Comparison of ENCODE assay signal across 8 cellular contexts in the genomic region with DNA sequence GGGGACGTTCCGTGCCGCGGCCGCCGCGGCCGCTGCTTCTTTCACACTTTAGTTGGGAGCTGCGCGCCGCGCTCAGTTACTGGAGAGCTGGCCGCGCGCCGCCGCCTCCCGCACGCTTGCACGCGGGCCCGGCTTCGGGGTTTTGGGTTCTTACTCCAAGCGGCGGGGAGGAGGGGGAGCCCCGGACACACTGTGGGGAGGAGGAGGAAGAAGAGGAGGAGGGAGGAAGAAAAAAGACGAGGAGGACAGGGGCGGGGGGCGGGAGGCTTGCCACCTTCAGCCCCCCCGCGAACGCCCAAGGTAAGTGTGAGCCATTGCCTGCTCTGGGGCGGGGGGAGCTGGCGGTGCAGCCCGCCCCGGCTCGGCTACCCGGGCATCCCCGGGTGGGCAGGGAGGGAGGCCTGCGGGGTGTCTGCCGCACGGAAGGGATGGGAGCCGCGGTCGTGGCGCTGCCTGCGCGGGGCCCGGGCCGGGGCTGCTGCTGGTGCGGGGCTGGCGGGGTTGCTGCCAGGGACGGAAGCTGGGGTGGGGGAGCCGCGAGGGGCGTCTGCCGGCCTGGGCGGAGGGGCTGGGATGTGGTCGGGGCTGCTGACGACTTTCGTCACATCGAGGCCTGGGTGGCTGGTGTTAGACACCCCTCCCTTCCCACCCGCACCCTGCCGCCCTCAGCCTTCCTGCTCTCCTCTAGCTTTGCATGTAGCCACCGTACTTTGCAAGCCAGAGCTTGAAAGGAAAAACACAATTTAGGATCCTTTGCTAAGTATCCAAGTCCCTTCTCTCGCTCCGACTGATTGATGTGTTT. TPM values are rescaled to one million over a fixed set of nuclear protein-coding genes. Genes with fewer than 3 reads are reported as not detected.
DNase-seq lines count a peak whose midpoint lies in the region; ATAC-seq and TF ChIP-seq lines count a peak whose summit lies in the region.

No MANE protein-coding gene starts in this region.

- peak; percentile 19 for ATAC-seq in HG03442 (IDR thresholded peaks at IDR 0.05; ENCODE audit: unreplicated experiment)
- peak; percentile 9 for ATAC-seq in WTC11
- no peak for ATAC-seq in HG02623 (IDR thresholded peaks at IDR 0.05; ENCODE audit: unreplicated experiment)

- POLR2A ChIA-PET in WTC11 (lab: Charles Lee): interaction anchor here (0.5 to 1.5 kb wide), 11 partner anchors 9 to 277 kb away, joined by 3 to 5 read pairs (median 3); no protein-coding TSS in a partner anchor

- TF ChIP-seq CTCF in WTC11 (IDR thresholded peaks at IDR 0.05): no peak
- no peak for TF ChIP-seq CTCF in dorsolateral prefrontal cortex (IDR thresholded peaks at IDR 0.05 in 54 of 56, conservative IDR thresholded peaks at IDR 0.05 in 2 of 56; ENCODE audit: low read depth in 1 of 56, partially characterized antibody in 56 of 56)

- H3K36me3 Mint-ChIP-seq in WTC11: no peaks in the 10 kb centered on the region

- H3K27ac Mint-ChIP-seq in WTC11: no peak overlapping the region

- CTCF ChIA-PET in WTC11 (lab: Charles Lee): interaction anchor here (0.6 to 3.4 kb wide), 12 partner anchors 8 to 1254 kb away, joined by 3 to 28 read pairs (median 4); no protein-coding TSS in a partner anchor

- intact Hi-C loops in dorsolateral prefrontal cortex (cut with DNase I): loop anchor here in 1 of 2 donors (5.0 to 10.0 kb wide), 2 partner anchors 178 to 275 kb away; no protein-coding TSS in a partner anchor

- H3K9me3 Mint-ChIP-seq in WTC11: no peaks in the 10 kb centered on the region

- peaks cover 61% of the 10 kb centered on the region for H3K4me1 Mint-ChIP-seq in WTC11

- no peaks in the 10 kb centered on the region for H3K27me3 ChIP-seq in dorsolateral prefrontal cortex

- peaks cover 9% of the 10 kb centered on the region for H3K27me3 Mint-ChIP-seq in WTC11 (ENCODE audit: low read depth)

- peak; percentile 13 for DNase-seq in DMS79 treated with DMSO at 0.1 percent for 48 hours (lab: John Stamatoyannopoulos, UW)
- no peak for DNase-seq in DMS79 (lab: John Stamatoyannopoulos, UW)
- peak; percentile 47 for DNase-seq in WTC11 (ENCODE audit: low spot score)
- peak in 6 of 10 donors; percentile 23 to 59 (median 46) for DNase-seq in dorsolateral prefrontal cortex
- peak; percentile 25 to 39 for DNase-seq in lung microvascular endothelial cell (ENCODE audit: low read depth in 2 of 2)
- peak; percentile 8 to 59 for DNase-seq in stimulated activated CD8-positive, alpha-beta memory T cell treated with anti-CD3 and anti-CD28 coated beads, Interleukin-7, amount 100 ng/mL, for 4 hours (ENCODE audit: low read depth in 2 of 2)

- peak overlapping the region in 57 of 59 donors; percentile 29 to 94 (median 81) for H3K27ac ChIP-seq in dorsolateral prefrontal cortex

- peak overlapping the region; percentile 95 for H3K4me3 Mint-ChIP-seq in WTC11

- H3K4me3 ChIP-seq in dorsolateral prefrontal cortex: peak overlapping the region; percentile 51 to 86 (median 76)

TF ChIP-seq in WTC11, 78 proteins besides CTCF, POLR2A, EP300 and RAD21:
- TF ChIP-seq ZNF263 (CRISPR knock-in tag; IDR thresholded peaks at IDR 0.05; ENCODE audit: low read depth): peak; percentile 91
- TF ChIP-seq ETV6 (CRISPR knock-in tag; IDR thresholded peaks at IDR 0.05): peak; percentile 10; the same call in 1 of the 2 replicates
- TF ChIP-seq, protein P1, sequence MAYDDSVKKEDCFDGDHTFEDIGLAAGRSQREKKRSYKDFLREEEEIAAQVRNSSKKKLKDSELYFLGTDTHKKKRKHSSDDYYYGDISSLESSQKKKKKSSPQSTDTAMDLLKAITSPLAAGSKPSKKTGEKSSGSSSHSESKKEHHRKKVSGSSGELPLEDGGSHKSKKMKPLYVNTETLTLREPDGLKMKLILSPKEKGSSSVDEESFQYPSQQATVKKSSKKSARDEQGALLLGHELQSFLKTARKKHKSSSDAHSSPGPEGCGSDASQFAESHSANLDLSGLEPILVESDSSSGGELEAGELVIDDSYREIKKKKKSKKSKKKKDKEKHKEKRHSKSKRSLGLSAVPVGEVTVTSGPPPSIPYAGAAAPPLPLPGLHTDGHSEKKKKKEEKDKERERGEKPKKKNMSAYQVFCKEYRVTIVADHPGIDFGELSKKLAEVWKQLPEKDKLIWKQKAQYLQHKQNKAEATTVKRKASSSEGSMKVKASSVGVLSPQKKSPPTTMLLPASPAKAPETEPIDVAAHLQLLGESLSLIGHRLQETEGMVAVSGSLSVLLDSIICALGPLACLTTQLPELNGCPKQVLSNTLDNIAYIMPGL (CRISPR knock-in tag; IDR thresholded peaks at IDR 0.05): peak; percentile 57; the same call in 1 of the 2 replicates
- peak; percentile 36; the same call in 1 of the 2 replicates for TF ChIP-seq KAT7 (CRISPR knock-in tag; IDR thresholded peaks at IDR 0.05; ENCODE audit: borderline replicate concordance)
- TF ChIP-seq, protein P2, sequence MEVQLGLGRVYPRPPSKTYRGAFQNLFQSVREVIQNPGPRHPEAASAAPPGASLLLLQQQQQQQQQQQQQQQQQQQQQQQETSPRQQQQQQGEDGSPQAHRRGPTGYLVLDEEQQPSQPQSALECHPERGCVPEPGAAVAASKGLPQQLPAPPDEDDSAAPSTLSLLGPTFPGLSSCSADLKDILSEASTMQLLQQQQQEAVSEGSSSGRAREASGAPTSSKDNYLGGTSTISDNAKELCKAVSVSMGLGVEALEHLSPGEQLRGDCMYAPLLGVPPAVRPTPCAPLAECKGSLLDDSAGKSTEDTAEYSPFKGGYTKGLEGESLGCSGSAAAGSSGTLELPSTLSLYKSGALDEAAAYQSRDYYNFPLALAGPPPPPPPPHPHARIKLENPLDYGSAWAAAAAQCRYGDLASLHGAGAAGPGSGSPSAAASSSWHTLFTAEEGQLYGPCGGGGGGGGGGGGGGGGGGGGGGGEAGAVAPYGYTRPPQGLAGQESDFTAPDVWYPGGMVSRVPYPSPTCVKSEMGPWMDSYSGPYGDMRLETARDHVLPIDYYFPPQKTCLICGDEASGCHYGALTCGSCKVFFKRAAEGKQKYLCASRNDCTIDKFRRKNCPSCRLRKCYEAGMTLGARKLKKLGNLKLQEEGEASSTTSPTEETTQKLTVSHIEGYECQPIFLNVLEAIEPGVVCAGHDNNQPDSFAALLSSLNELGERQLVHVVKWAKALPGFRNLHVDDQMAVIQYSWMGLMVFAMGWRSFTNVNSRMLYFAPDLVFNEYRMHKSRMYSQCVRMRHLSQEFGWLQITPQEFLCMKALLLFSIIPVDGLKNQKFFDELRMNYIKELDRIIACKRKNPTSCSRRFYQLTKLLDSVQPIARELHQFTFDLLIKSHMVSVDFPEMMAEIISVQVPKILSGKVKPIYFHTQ (CRISPR knock-in tag; IDR thresholded peaks at IDR 0.05): no peak
- TF ChIP-seq SP1 (CRISPR knock-in tag; conservative IDR thresholded peaks at IDR 0.05): peak; percentile 40; the same call in 1 of the 2 replicates

RNA-seq across cellular contexts. Expression of a gene that starts 0.4 kb away (rescaled TPM):
- total RNA-seq in WTC11 (2021) (20.1 to 28.5 TPM (median 22.9 TPM) in 3 replicates), dorsolateral prefrontal cortex (10 to 100 TPM; 22.5 to 94.0 (median 64.7) TPM), lung microvascular endothelial cell (2.8 and 12.7 TPM in 2 replicates)
